Comparison of ENCODE assay signal across 9 cellular contexts in the genomic region with DNA sequence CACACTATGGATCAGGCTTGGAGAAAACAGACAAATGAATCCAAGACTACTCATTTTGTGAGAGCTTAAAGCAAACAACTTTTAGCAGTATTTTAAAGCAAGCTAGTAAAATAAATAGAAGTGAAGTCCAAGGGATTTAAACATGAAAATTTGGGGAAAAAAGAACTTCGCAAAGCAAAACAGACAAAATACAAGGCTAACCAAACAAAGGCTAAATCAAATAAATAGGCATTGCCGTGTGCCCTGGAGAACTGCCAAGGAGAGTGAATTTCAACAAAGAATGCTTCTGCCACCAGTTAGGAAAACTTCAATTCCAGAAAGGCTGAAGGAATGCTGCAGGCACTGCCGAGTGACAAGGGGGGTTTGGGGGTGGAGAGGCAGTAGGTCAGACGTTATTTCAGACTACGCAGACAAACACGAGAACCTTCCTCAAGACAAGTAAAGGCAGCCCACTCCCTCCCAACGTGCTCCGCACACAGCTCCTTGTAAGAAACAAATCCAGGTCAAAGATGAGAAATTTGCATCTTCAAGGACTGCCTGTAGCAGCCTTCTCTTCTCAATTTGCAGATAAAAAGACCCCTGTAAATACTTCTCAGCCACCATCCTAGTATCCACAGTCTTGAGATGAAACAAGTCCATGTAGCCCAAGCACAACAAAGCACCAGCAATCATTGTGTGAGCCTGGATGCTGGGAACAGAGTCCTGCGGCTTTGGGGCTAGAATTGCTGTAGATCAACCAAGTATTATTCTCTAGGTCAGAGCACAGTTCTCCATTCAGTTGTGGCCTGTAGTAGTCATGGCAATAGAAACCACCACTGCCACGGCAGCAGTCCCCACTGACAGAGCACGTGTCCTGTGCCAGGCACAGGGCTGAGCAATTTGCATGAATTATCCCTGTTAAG. TPM values are rescaled to one million over a fixed set of nuclear protein-coding genes. Genes with fewer than 3 reads are reported as not detected.
DNase-seq lines count a peak whose midpoint lies in the region; ATAC-seq, FAIRE-seq and TF ChIP-seq lines count a peak whose summit lies in the region.
"Had no signal": no experiment of that assay in that cellular context is flagged by ENCODE, and none has a peak within 500 bp of the region (broad histone marks: within the 10 kb centered on the region; RNA-seq: fewer than 3 reads in every experiment).

No MANE protein-coding gene starts in this region.

- H4K20me1 ChIP-seq in H9 (ENCODE audit: control insufficient read depth, insufficient read depth, insufficient read length): no peaks in the 10 kb centered on the region

- no peaks in the 10 kb centered on the region for H3K9me3 ChIP-seq in H9 (ENCODE audit: control insufficient read depth, low read depth, low read length)
- H3K9me3 ChIP-seq in T-helper 17 cell (ENCODE audit: control insufficient read depth, low read length, poor library complexity, severe bottlenecking): no peaks in the 10 kb centered on the region
- no peaks in the 10 kb centered on the region for H3K9me3 ChIP-seq in sigmoid colon

- no peaks in the 10 kb centered on the region for H3K9me3 Mint-ChIP-seq in H9
- H3K9me3 Mint-ChIP-seq: memory B cell had no signal

- no peak overlapping the region for H3K4ac ChIP-seq in H9 (ENCODE audit: low read depth, low read length)

- H3K4me1 Mint-ChIP-seq in H9 (peaks cover 42 to 50% of the 10 kb centered on the region in 2 experiments), T-helper 17 cell (peaks cover 11% of the 10 kb centered on the region)

- H3K27me3 ChIP-seq in H9 (ENCODE audit: insufficient read depth, low read length): no peaks in the 10 kb centered on the region
- H3K27me3 ChIP-seq in sigmoid colon: no peaks in the 10 kb centered on the region

- no peaks in the 10 kb centered on the region for H3K79me1 ChIP-seq in H9 (ENCODE audit: insufficient read depth, low read depth, low read length, poor library complexity, severe bottlenecking)

- H3K27ac ChIP-seq in H9 (ENCODE audit: insufficient read length, low read depth, low read length) (no peak overlapping the region), sigmoid colon (peak overlapping the region in 3 of 4 donors; percentile 54 to 70 (median 59))

- no peak overlapping the region for H3K23ac ChIP-seq in H9 (ENCODE audit: insufficient read length, low read depth, low read length)

- no peak overlapping the region for H2AFZ ChIP-seq in H9 (ENCODE audit: low read length)

- H3K18ac ChIP-seq in H9 (ENCODE audit: insufficient read length, low read depth, low read length): no peak overlapping the region

- DNase-seq in H9 (peak; percentile 59), T-helper 17 cell (no peak), iPS DF 19.7 (ENCODE audit: low read depth, low spot score) (peak; percentile 57), sigmoid colon (no peak), SHP77 (lab: John Stamatoyannopoulos, UW) (no peak), HuH-7.5 (ENCODE audit: low spot score) (no peak), HTR-8/SVneo (ENCODE audit: insufficient read length, low spot score) (no peak)
- DNase-seq in stimulated activated CD8-positive, alpha-beta memory T cell treated with anti-CD3 and anti-CD28 coated beads, Interleukin-4, amount 100 ng/mL, for 48 hours: no peak

- no peak overlapping the region for H3K9ac ChIP-seq in H9 (ENCODE audit: extremely low read depth, insufficient read length, low read length)

- no peak overlapping the region for H3T11ph ChIP-seq in H9 (ENCODE audit: low read length)

- no peak overlapping the region for H4K91ac ChIP-seq in H9 (ENCODE audit: insufficient read length, low read depth, low read length)

- no peak overlapping the region for H2BK15ac ChIP-seq in H9 (ENCODE audit: low read depth, low read length)

- no peak overlapping the region for H2BK120ac ChIP-seq in H9 (ENCODE audit: low read depth, low read length, poor library complexity, severe bottlenecking)

- TF ChIP-seq EP300 in sigmoid colon (IDR thresholded peaks at IDR 0.05): no peak

- no peaks in the 10 kb centered on the region for H3K36me3 ChIP-seq in sigmoid colon

- H4K8ac ChIP-seq in H9 (replicated peaks; ENCODE audit: insufficient read length, low read depth, low read length): no peak overlapping the region

- H3K23me2 ChIP-seq in H9 (ENCODE audit: insufficient read length, low read depth, low read length, poor library complexity, severe bottlenecking): no peaks in the 10 kb centered on the region

- peaks cover 0 to 4% (median 3%) of the 10 kb centered on the region in 3 experiments; a peak in 3 of 7 replicates for H3K36me3 Mint-ChIP-seq in H9 (ENCODE audit: insufficient read depth in 1 of 3, low read depth in 3 of 3)
- peaks cover 5% of the 10 kb centered on the region for H3K36me3 Mint-ChIP-seq in T-helper 17 cell (ENCODE audit: low read depth)
- H3K36me3 Mint-ChIP-seq: memory B cell had no signal

- no peak overlapping the region for H4K5ac ChIP-seq in H9 (ENCODE audit: insufficient read length, low read depth, low read length)

- H3K27ac Mint-ChIP-seq in H9 (peak overlapping the region; percentile 78 to 90 (median 86)), T-helper 17 cell (peak overlapping the region; percentile 67)
- H3K27ac Mint-ChIP-seq: memory B cell had no signal

- no peak for TF ChIP-seq POLR2A in sigmoid colon (IDR thresholded peaks at IDR 0.05)

- H3K4me1 ChIP-seq in H9 (ENCODE audit: insufficient read depth, low read length) (peaks cover 6% of the 10 kb centered on the region; the same call in 1 of the 2 replicates), sigmoid colon (peaks cover 0 to 39% (median 33%) of the 10 kb centered on the region in 4 donors)

- H2BK5ac ChIP-seq in H9 (ENCODE audit: insufficient read length, low read length): no peak overlapping the region

- no peak overlapping the region for H3K4me3 ChIP-seq in sigmoid colon

- peak overlapping the region in 1 of 2 experiments; percentile 46; a peak in 2 of 5 replicates for H3K4me3 Mint-ChIP-seq in H9
- H3K4me3 Mint-ChIP-seq in T-helper 17 cell: no peak overlapping the region
- H3K4me3 Mint-ChIP-seq: memory B cell had no signal

- H3K4me2 ChIP-seq in H9 (ENCODE audit: insufficient read depth, insufficient read length, low read length): peak overlapping the region; percentile 21

- H3K56ac ChIP-seq in H9 (ENCODE audit: insufficient read length, low read depth, low read length): no peak overlapping the region

- no peak overlapping the region for H2BK12ac ChIP-seq in H9 (ENCODE audit: insufficient read length, low read depth, low read length)

- H3K14ac ChIP-seq in H9 (ENCODE audit: insufficient read depth, low read length): no peak overlapping the region

- no peak overlapping the region for H2BK20ac ChIP-seq in H9 (ENCODE audit: low read depth, low read length, poor library complexity, severe bottlenecking)

- no peak for FAIRE-seq in HTR-8/SVneo (lab: Jason Lieb, UNC)

- peaks cover 5% of the 10 kb centered on the region; the same call in 1 of the 2 replicates for H3K27me3 Mint-ChIP-seq in H9 (ENCODE audit: low read depth)
- H3K27me3 Mint-ChIP-seq in T-helper 17 cell: peaks cover 52% of the 10 kb centered on the region
- H3K27me3 Mint-ChIP-seq: memory B cell had no signal

- intact Hi-C loops in sigmoid colon (cut with DNase I): loop anchor here (10.0 kb wide), 1 partner anchor 296 kb away; no protein-coding TSS in a partner anchor

- WGBS in H9 (ENCODE audit: extremely low coverage, insufficient read length, low lambda C conversion rate): no CpG with 5 or more reads among the region's 11 CpGs
- 10 to 49% methylated on average over 11 of the region's 11 CpGs for WGBS in sigmoid colon, 2 donors

- H3K79me2 ChIP-seq in H9 (ENCODE audit: insufficient read depth, low read length): no peaks in the 10 kb centered on the region

- no peak overlapping the region for H2AK5ac ChIP-seq in H9 (ENCODE audit: insufficient read length, low read length)

- ATAC-seq in T-helper 17 cell: no peak

- TF ChIP-seq CTCF in H9 (conservative IDR thresholded peaks at IDR 0.05) (no peak), sigmoid colon (IDR thresholded peaks at IDR 0.05) (no peak)

RNA-seq across cellular contexts. Expression of a gene that starts 43.3 kb away (rescaled TPM):
- 17.4 TPM in 2 replicates for total RNA-seq in H9 (2021)
- total RNA-seq in T-helper 17 cell: 1 to 10 TPM; 1.1 to 1.9 TPM
- total RNA-seq in sigmoid colon: 1 to 10 TPM; 7.8 to 8.9 (median 8.8) TPM
- 1 to 10 TPM; 7.2 to 9.0 (median 8.3) TPM for polyA plus RNA-seq in sigmoid colon

RNA-seq across cellular contexts. Expression of a gene that starts 44.5 kb away (rescaled TPM):
- 51.2 and 53.4 TPM in 2 replicates for total RNA-seq in H9 (2021)
- total RNA-seq in T-helper 17 cell: 10 to 100 TPM; 50.5 to 53.9 TPM
- 1 to 10 TPM; 6.4 to 8.3 (median 7.5) TPM for total RNA-seq in sigmoid colon
- polyA plus RNA-seq in sigmoid colon: 10 to 100 TPM in 1 of 3 donors, 1 to 10 TPM in 2; 6.0 to 11.7 (median 6.2) TPM

Comparison
In these comparisons a context has a peak if more than half of its experiments do, and no peak if none do; other contexts are left out.
1. DNase-seq: peak in H9 (single experiment) and iPS DF 19.7 (single experiment); none in T-helper 17 cell (0 of 3), sigmoid colon (single experiment), SHP77 (0 of 2), HuH-7.5 (single experiment), HTR-8/SVneo (single experiment) and stimulated activated CD8-positive, alpha-beta memory T cell treated with anti-CD3 and anti-CD28 coated beads, Interleukin-4, amount 100 ng/mL, for 48 hours (single experiment).